In the genomic region with DNA sequence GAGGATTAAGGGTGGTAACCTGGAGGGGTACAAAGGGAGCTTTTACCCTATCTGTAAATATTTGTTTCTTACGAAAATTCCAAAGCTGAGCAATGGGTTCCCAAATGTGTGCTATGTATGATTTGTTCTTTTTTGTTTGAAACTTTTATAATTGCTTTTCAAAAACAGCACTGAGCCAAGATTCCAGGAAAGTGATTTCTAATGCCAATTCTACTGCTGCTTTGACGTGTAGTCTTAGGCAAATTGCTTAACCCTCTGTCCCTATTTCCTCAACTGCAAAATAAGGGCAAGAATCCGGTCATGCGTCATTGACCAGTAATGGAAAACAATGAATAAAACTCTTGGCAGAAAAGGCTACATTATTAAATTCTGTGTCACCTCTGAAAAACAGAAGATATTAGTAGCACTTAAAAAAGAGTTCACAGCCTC, we compare ENCODE assay signal across 12 cellular contexts.
A peak's percentile ranks its signal among the peaks of the same experiment; 100 is the strongest.
DNase-seq lines count a peak whose midpoint lies in the region; ATAC-seq, FAIRE-seq and TF ChIP-seq lines count a peak whose summit lies in the region.
"Had no signal": no experiment of that assay in that cellular context is flagged by ENCODE, and none has a peak within 500 bp of the region (broad histone marks: within the 10 kb centered on the region; RNA-seq: fewer than 3 reads in every experiment).

No MANE protein-coding gene starts in this region.

- TF ChIP-seq EP300 in esophagus muscularis mucosa (IDR thresholded peaks at IDR 0.05) = no peak

- no peaks in the 10 kb centered on the region for H3K4me1 ChIP-seq in Panc1 (ENCODE audit: control insufficient read depth, insufficient read depth, low read length)
- H3K4me1 ChIP-seq in esophagus muscularis mucosa = peaks cover 0 to 16% (median 2%) of the 10 kb centered on the region in 4 donors
- H3K4me1 ChIP-seq in muscle layer of duodenum (ENCODE audit: control insufficient read depth in 1 of 2, insufficient read depth in 2 of 2, low read length in 2 of 2) = peaks cover 0 to 3% of the 10 kb centered on the region in 2 donors
- H3K4me1 ChIP-seq: BLaER1 had no signal

- 63% methylated on average over 4 of the region's 4 CpGs for WGBS in esophagus muscularis mucosa

- peak; percentile 71 for DNase-seq in ACHN
- no peak for DNase-seq in Panc1 (ENCODE audit: low read depth, low spot score)
- DNase-seq in esophagus muscularis mucosa (ENCODE audit: extremely low spot score) = no peak
- no peak for DNase-seq in ureter (ENCODE audit: low spot score)
- no peak for DNase-seq in frontal cortex (ENCODE audit: low spot score in 2 of 2)
- DNase-seq: activated naive CD4-positive, alpha-beta T cell treated with anti-CD3 and anti-CD28 coated beads, Interleukin-2, amount 10 ng/mL, durations not matched to agents 7 days and 5 days; T1000 had no signal

- BruUV-seq in Panc1 (replicated peaks; lab: Mats Ljungman, UMichigan) = no TSS peak

- H3K27me3 ChIP-seq in Panc1 (ENCODE audit: control insufficient read depth, insufficient read depth, low read length) = no peaks in the 10 kb centered on the region
- no peaks in the 10 kb centered on the region for H3K27me3 ChIP-seq in esophagus muscularis mucosa
- no peaks in the 10 kb centered on the region for H3K27me3 ChIP-seq in muscle layer of duodenum (ENCODE audit: low read depth, low read length)
- H3K27me3 ChIP-seq: BLaER1 had no signal

- in situ Hi-C loops in ACHN (cut with HindIII; ENCODE audit: low pct_ligation_motif_present, low pct_unique_long_range_greater_than_20kb, low sequenced_read_pairs) = no loop called here
- in situ Hi-C loops in Panc1 (cut with HindIII; ENCODE audit: low pct_unique_long_range_greater_than_20kb, low sequenced_read_pairs) = no loop called here

- peak; percentile 65; the same call in 1 of the 2 replicates for ATAC-seq in Panc1
- no peak for ATAC-seq in stimulated activated memory B cell treated with anti-CD40 and anti-IgM and Interleukin-4, amounts not matched to agents 10 μg/mL and 1 μg/mL and 100 μg/mL, for 72 hours
- no peak for ATAC-seq in activated CD4-positive, CD25-positive, alpha-beta regulatory T cell treated with anti-CD3 and anti-CD28 coated beads, Interleukin-2, amount 50 U/mL, for 24 hours

- FAIRE-seq in frontal cortex (lab: Jason Lieb, UNC) = no peak
- FAIRE-seq: H1 had no signal

- no peaks in the 10 kb centered on the region for H3K36me3 Mint-ChIP-seq in stimulated activated memory B cell treated with anti-CD40 and anti-IgM and Interleukin-4, amounts not matched to agents 10 μg/mL and 1 μg/mL and 100 μg/mL, for 72 hours

- no peak overlapping the region for H3K4me3 Mint-ChIP-seq in stimulated activated memory B cell treated with anti-CD40 and anti-IgM and Interleukin-4, amounts not matched to agents 10 μg/mL and 1 μg/mL and 100 μg/mL, for 72 hours
- H3K4me3 Mint-ChIP-seq: activated naive CD4-positive, alpha-beta T cell treated with anti-CD3 and anti-CD28 coated beads, Interleukin-2, amount 10 ng/mL, durations not matched to agents 7 days and 5 days had no signal

- no peak for TF ChIP-seq POLR2A in esophagus muscularis mucosa (IDR thresholded peaks at IDR 0.05; ENCODE audit: low read depth)

- no peaks in the 10 kb centered on the region for H3K9me3 Mint-ChIP-seq in stimulated activated memory B cell treated with anti-CD40 and anti-IgM and Interleukin-4, amounts not matched to agents 10 μg/mL and 1 μg/mL and 100 μg/mL, for 72 hours
- H3K9me3 Mint-ChIP-seq: activated naive CD4-positive, alpha-beta T cell treated with anti-CD3 and anti-CD28 coated beads, Interleukin-2, amount 10 ng/mL, durations not matched to agents 7 days and 5 days had no signal

- CTCF ChIA-PET in Panc1 (lab: Charles Lee) = no interaction called here

- H3K27ac ChIP-seq in Panc1 (ENCODE audit: low read length) (peak overlapping the region; percentile 39; the same call in 1 of the 2 replicates), esophagus muscularis mucosa (replicated peaks in 1 of 4) (peak overlapping the region; percentile 38 to 67 (median 60)), muscle layer of duodenum (ENCODE audit: low read length) (peak overlapping the region; percentile 72)
- H3K27ac ChIP-seq: BLaER1 had no signal

- intact Hi-C loops in Panc1 (cut with micrococcal nuclease; ENCODE audit: unreplicated experiment) = no loop called here
- intact Hi-C loops in esophagus muscularis mucosa (cut with DNase I) = no loop called here

- POLR2A ChIA-PET in Panc1 (lab: Charles Lee) = no interaction called here

- H3K27ac Mint-ChIP-seq in stimulated activated memory B cell treated with anti-CD40 and anti-IgM and Interleukin-4, amounts not matched to agents 10 μg/mL and 1 μg/mL and 100 μg/mL, for 72 hours = no peak overlapping the region
- H3K27ac Mint-ChIP-seq: activated naive CD4-positive, alpha-beta T cell treated with anti-CD3 and anti-CD28 coated beads, Interleukin-2, amount 10 ng/mL, durations not matched to agents 7 days and 5 days had no signal

- no peaks in the 10 kb centered on the region for H3K36me3 ChIP-seq in Panc1 (ENCODE audit: control insufficient read depth, insufficient read depth, low read length)
- no peaks in the 10 kb centered on the region for H3K36me3 ChIP-seq in esophagus muscularis mucosa
- peaks cover 0 to 3% of the 10 kb centered on the region in 2 donors for H3K36me3 ChIP-seq in muscle layer of duodenum (ENCODE audit: control insufficient read depth in 1 of 2, insufficient read depth in 2 of 2, low read length in 2 of 2)
- H3K36me3 ChIP-seq: BLaER1 had no signal

- H3K4me1 Mint-ChIP-seq in stimulated activated memory B cell treated with anti-CD40 and anti-IgM and Interleukin-4, amounts not matched to agents 10 μg/mL and 1 μg/mL and 100 μg/mL, for 72 hours = no peaks in the 10 kb centered on the region
- H3K4me1 Mint-ChIP-seq: activated naive CD4-positive, alpha-beta T cell treated with anti-CD3 and anti-CD28 coated beads, Interleukin-2, amount 10 ng/mL, durations not matched to agents 7 days and 5 days had no signal

- H3K9me3 ChIP-seq in Panc1 (ENCODE audit: control insufficient read depth, insufficient read depth, low read depth, low read length) (no peaks in the 10 kb centered on the region), esophagus muscularis mucosa (no peaks in the 10 kb centered on the region), muscle layer of duodenum (ENCODE audit: control insufficient read depth in 1 of 2, low read length in 2 of 2) (no peaks in the 10 kb centered on the region)
- H3K9me3 ChIP-seq: BLaER1 had no signal

- H3K4me3 ChIP-seq in Panc1 (ENCODE audit: low read depth in 2 of 2, low read length in 2 of 2) = no peak overlapping the region
- no peak overlapping the region for H3K4me3 ChIP-seq in esophagus muscularis mucosa
- H3K4me3 ChIP-seq in muscle layer of duodenum (ENCODE audit: low read depth in 1 of 2, low read length in 2 of 2) = no peak overlapping the region
- H3K4me3 ChIP-seq: BLaER1 had no signal

- TF ChIP-seq CTCF in Panc1 (IDR thresholded peaks at IDR 0.05) (no peak), esophagus muscularis mucosa (IDR thresholded peaks at IDR 0.05) (no peak)

- no peaks in the 10 kb centered on the region for H3K27me3 Mint-ChIP-seq in stimulated activated memory B cell treated with anti-CD40 and anti-IgM and Interleukin-4, amounts not matched to agents 10 μg/mL and 1 μg/mL and 100 μg/mL, for 72 hours
- H3K27me3 Mint-ChIP-seq: activated naive CD4-positive, alpha-beta T cell treated with anti-CD3 and anti-CD28 coated beads, Interleukin-2, amount 10 ng/mL, durations not matched to agents 7 days and 5 days had no signal
